In genomic region chr6:29130644-29131043, GRCh38 we compare ENCODE assay signal across 26 cellular contexts. TPM values are rescaled to one million over a fixed set of nuclear protein-coding genes. Genes with fewer than 3 reads are reported as not detected.
"Had no signal": no experiment of that assay in that cellular context is flagged by ENCODE, and none has a peak within 500 bp of the region (broad histone marks: within the 10 kb centered on the region; RNA-seq: fewer than 3 reads in every experiment).

No MANE protein-coding gene starts in this region.

- H3K27ac ChIP-seq: Peyer's patch, SJCRH30 had no signal

- H3K4me3 ChIP-seq: MG63, Peyer's patch, SJCRH30 had no signal

- H3K36me3 ChIP-seq: MG63, Peyer's patch, SJCRH30 had no signal

- H3K27me3 ChIP-seq: Peyer's patch, SJCRH30 had no signal

- H3K9me3 ChIP-seq: MG63, Peyer's patch, SJCRH30 had no signal

- DNase-seq: IMR-90, Karpas-422, KG1, MG63, NCI-H1092, NCI-H1105 treated with DMSO at 0.1 percent for 48 hours, NCI-H1436, NCI-H187, NCI-H2029, NCI-H2081 treated with DMSO at 0.1 percent for 48 hours, NCI-H2171, NCI-H226, NCI-H446, NCI-H510A, NCI-H524 treated with DMSO at 0.1 percent for 48 hours, NCI-H69, NCI-H774, PC-3, Peyer's patch, SHP77 treated with DMSO at 0.1 percent for 48 hours, SJCRH30 had no signal

- H3K4me1 ChIP-seq: Peyer's patch, SJCRH30 had no signal

- ATAC-seq: PC-3, Right ventricle myocardium inferior, SK-N-SH treated with all-trans-retinoic acid at 6 μM for 48 hours had no signal

RNA-seq across cellular contexts. Expression of gene OR2J3, which starts 22.8 kb away (rescaled TPM):
- total RNA-seq: HT-29, IMR-90, OCI-LY7, PC-3, Peyer's patch, Right ventricle myocardium inferior, RPMI7951, SJCRH30 had no signal
- polyA plus RNA-seq: IMR-90 had no signal

RNA-seq across cellular contexts. Expression of gene OR2J1, which starts 31.4 kb away (rescaled TPM):
- total RNA-seq: HT-29, IMR-90, OCI-LY7, PC-3, Peyer's patch, Right ventricle myocardium inferior, RPMI7951, SJCRH30 had no signal
- polyA plus RNA-seq: IMR-90 had no signal

RNA-seq across cellular contexts. Expression of gene OR2J2, which starts 40.1 kb away (rescaled TPM):
- total RNA-seq: HT-29, IMR-90, OCI-LY7, PC-3, Peyer's patch, Right ventricle myocardium inferior, RPMI7951, SJCRH30 had no signal
- polyA plus RNA-seq: IMR-90 had no signal

RNA-seq across cellular contexts. Expression of gene OR2B3, which starts 43.5 kb away (rescaled TPM):
- total RNA-seq: HT-29, IMR-90, OCI-LY7, PC-3, Peyer's patch, Right ventricle myocardium inferior, RPMI7951, SJCRH30 had no signal
- polyA plus RNA-seq: IMR-90 had no signal
